Comparison of ENCODE assay signal across 8 cellular contexts in genomic region chr3:146845361-146845760, GRCh38.
"Had no signal": no experiment of that assay in that cellular context is flagged by ENCODE, and none has a peak within 500 bp of the region (broad histone marks: within the 10 kb centered on the region; RNA-seq: fewer than 3 reads in every experiment).

No MANE protein-coding gene starts in this region.

- H3K27ac Mint-ChIP-seq: GM23338, H9 had no signal

- H3K9me3 Mint-ChIP-seq: GM23338, H9 had no signal

- DNase-seq: H9, HCEC 1CT, IMR-90 had no signal

- FAIRE-seq: H1, H54, HTR-8/SVneo, K562 had no signal

- H3K4me1 Mint-ChIP-seq: GM23338, H9 had no signal

- H3K4me3 Mint-ChIP-seq: GM23338, H9 had no signal

- ATAC-seq: GM23338, K562 had no signal
